In the genomic region with DNA sequence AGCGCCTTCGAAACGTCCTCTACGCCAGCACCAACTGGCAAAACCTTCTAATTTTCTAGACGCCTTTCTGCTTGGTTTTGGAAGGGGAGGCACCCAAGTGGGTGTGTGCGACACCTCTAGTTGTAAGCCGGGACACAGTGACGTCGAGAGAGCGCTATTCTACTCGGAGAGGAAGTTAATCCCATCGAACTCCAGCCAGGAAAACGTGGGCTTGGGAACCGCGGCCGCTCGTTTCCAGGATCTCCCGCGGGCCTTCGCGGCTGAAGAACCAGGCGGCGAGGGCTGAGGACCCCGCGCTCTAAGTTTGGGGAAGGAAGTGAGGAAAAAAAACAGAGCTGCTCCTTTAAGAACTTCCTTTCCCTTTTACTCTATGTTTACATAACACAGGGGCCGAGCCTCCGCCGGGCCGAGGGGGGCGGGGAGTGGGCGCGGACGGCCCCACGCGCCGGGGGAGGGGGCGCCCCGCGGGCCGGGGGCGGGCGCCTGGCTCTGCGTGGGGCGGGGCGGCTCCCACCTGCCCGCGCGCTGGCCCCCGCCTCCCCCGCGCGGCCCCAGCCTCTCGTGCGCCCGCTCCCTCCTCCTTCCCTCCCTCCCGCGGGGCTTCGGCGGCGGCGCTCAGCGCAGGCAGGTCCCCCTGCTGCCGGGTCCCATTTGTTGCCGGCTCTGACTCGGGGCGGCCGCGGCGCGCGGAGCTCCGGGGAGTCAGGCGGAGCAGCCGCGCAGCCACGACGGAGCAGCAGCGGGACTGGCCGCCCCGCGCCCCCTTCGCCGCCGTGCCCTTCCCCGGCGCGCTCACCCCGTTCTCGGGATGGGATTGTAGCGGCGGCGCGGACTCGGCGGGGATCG, we compare ENCODE assay signal across 8 cellular contexts. TPM values are rescaled to one million over a fixed set of nuclear protein-coding genes. Genes with fewer than 3 reads are reported as not detected.
DNase-seq lines count a peak whose midpoint lies in the region; ATAC-seq and TF ChIP-seq lines count a peak whose summit lies in the region.

Gene PELI2 (plus strand): TSS at position 647 of the 846 bp plus-strand sequence. CDS start 250 bp downstream, outside the sequence.

- peaks cover 24% of the 10 kb centered on the region for H3K27me3 ChIP-seq in iPS-20b (ENCODE audit: insufficient read depth, low read length)
- no peaks in the 10 kb centered on the region for H3K27me3 ChIP-seq in skeletal muscle satellite cell (ENCODE audit: control insufficient read depth, insufficient read depth, low read length)

- POLR2A ChIA-PET in MCF 10A (lab: Yijun Ruan, JAX), result interaction anchor here (0.6 to 1.3 kb wide), 5 partner anchors 13 to 439 kb away, joined by 3 to 4 read pairs (median 3); no protein-coding TSS in a partner anchor

- H3K9ac ChIP-seq in iPS-20b (ENCODE audit: low read depth, low read length) (peak within 1 kb of the TSS; percentile 68; the same call in 1 of the 2 replicates), skeletal muscle satellite cell (ENCODE audit: low read depth, low read length) (peak within 1 kb of the TSS; percentile 78)

- DNase-seq in GM13976 (ENCODE audit: low spot score), result peak; percentile 66
- DNase-seq in NCI-H2107 (lab: John Stamatoyannopoulos, UW), result peak; percentile 88
- DNase-seq in MCF 10A (ENCODE audit: unreplicated experiment), result peak; percentile 27
- no peak for DNase-seq in NCI-H446 treated with DMSO at 0.1 percent for 48 hours (lab: John Stamatoyannopoulos, UW)

- H3K36me3 ChIP-seq in iPS-20b (ENCODE audit: insufficient read depth, low read depth, low read length) (no peaks in the 10 kb centered on the region), skeletal muscle satellite cell (ENCODE audit: insufficient read depth, low read length) (no peaks in the 10 kb centered on the region)

- CTCF ChIA-PET in MCF 10A (lab: Yijun Ruan, JAX), result interaction anchor here (0.6 to 1.0 kb wide), 6 partner anchors 13 to 321 kb away, joined by 3 to 6 read pairs (median 4); no protein-coding TSS in a partner anchor

- peaks cover 65% of the 10 kb centered on the region for H3K27me3 Mint-ChIP-seq in MCF 10A (ENCODE audit: insufficient read depth, unreplicated experiment)

- intact Hi-C loops in MCF 10A (cut with micrococcal nuclease), result no loop called here

- peak within 1 kb of the TSS; percentile 86 for H3K4me3 Mint-ChIP-seq in MCF 10A (ENCODE audit: unreplicated experiment)

- peaks cover 13% of the 10 kb centered on the region; the same call in 1 of the 2 replicates for H3K4me1 ChIP-seq in iPS-20b (ENCODE audit: insufficient read depth, low read length)
- H3K4me1 ChIP-seq in skeletal muscle satellite cell (ENCODE audit: control insufficient read depth, insufficient read depth, low read length), result peaks cover 30% of the 10 kb centered on the region

- H3K27ac ChIP-seq in VCaP (peak within 1 kb of the TSS; percentile 96), iPS-20b (ENCODE audit: low read length) (no peak within 1 kb of the TSS)

- H3K4me1 Mint-ChIP-seq in MCF 10A (ENCODE audit: insufficient read depth, unreplicated experiment), result no peaks in the 10 kb centered on the region

- H3K9me3 ChIP-seq in iPS-20b (ENCODE audit: insufficient read depth, low read depth, low read length) (no peaks in the 10 kb centered on the region), skeletal muscle satellite cell (replicated peaks; ENCODE audit: low read length) (no peaks in the 10 kb centered on the region)

- ATAC-seq in HG02938 (IDR thresholded peaks at IDR 0.05; ENCODE audit: unreplicated experiment), result peak; percentile 70

- TF ChIP-seq CTCF in GM13976 (IDR thresholded peaks at IDR 0.05; ENCODE audit: borderline replicate concordance, control extremely low read depth, extremely low read depth, insufficient read depth, missing control alignments), result peak; percentile 10
- TF ChIP-seq CTCF in VCaP (conservative IDR thresholded peaks at IDR 0.05), result peak; percentile 38
- TF ChIP-seq CTCF in MCF 10A (IDR thresholded peaks at IDR 0.05; ENCODE audit: unreplicated experiment), result no peak

- H3K9me3 Mint-ChIP-seq in MCF 10A (ENCODE audit: unreplicated experiment), result no peaks in the 10 kb centered on the region

- in situ Hi-C loops in GM13976 (cut with MboI; ENCODE audit: low sequenced_read_pairs, unreplicated experiment), result no loop called here

- no peaks in the 10 kb centered on the region for H3K36me3 Mint-ChIP-seq in MCF 10A (ENCODE audit: insufficient read depth, unreplicated experiment)

- no TSS peak for BruUV-seq in MCF 10A (replicated peaks; lab: Mats Ljungman, UMichigan)

- peak within 1 kb of the TSS; percentile 98 for H3K4me2 ChIP-seq in skeletal muscle satellite cell (ENCODE audit: low read length)

- H3K4me3 ChIP-seq in iPS-20b (ENCODE audit: low read length) (peak within 1 kb of the TSS; percentile 83), skeletal muscle satellite cell (ENCODE audit: low read length) (peak within 1 kb of the TSS; percentile 87)

- H3K27ac Mint-ChIP-seq in MCF 10A (ENCODE audit: low read depth, unreplicated experiment), result peak within 1 kb of the TSS; percentile 68

RNA-seq across cellular contexts. Expression of gene PELI2, which starts in this region (rescaled TPM):
- 0.19 and 0.34 TPM in 2 replicates for total RNA-seq in MCF 10A (2022)
- total RNA-seq in skeletal muscle satellite cell (2012; rRNA removed), result 2.0 and 2.8 TPM in 2 replicates

Comparison
In these comparisons a context has a peak if more than half of its experiments do, and no peak if none do; other contexts are left out.
1. Peak in DNase-seq in MCF 10A; RNA of the gene not detected or under 1 TPM.